8 cellular contexts compared by ENCODE assay signal in genomic region chr11:64447717-64448598, GRCh38.
A peak's percentile ranks its signal among the peaks of the same experiment; 100 is the strongest.
DNase-seq lines count a peak whose midpoint lies in the region; ATAC-seq, FAIRE-seq and TF ChIP-seq lines count a peak whose summit lies in the region.

No MANE protein-coding gene starts in this region.

- peak; percentile 84 for FAIRE-seq in GM19239 (lab: Jason Lieb, UNC)

- H3K4me3 ChIP-seq in AG10803 (ENCODE audit: low read length), result peak overlapping the region; percentile 46

- ATAC-seq in GM21737 (IDR thresholded peaks at IDR 0.05; ENCODE audit: unreplicated experiment), result no peak
- ATAC-seq in HG03108 (IDR thresholded peaks at IDR 0.05; ENCODE audit: unreplicated experiment), result no peak

- H3K27ac Mint-ChIP-seq in glutamatergic neuron (ENCODE audit: unreplicated experiment) (no peak overlapping the region), progenitor cell of endocrine pancreas (no peak overlapping the region)

- TF ChIP-seq POLR2A in Raji (IDR thresholded peaks at IDR 0.05; ENCODE audit: insufficient read depth, low read depth, low read length), result peak; percentile 36; the same call in 1 of the 2 replicates

- H3K36me3 Mint-ChIP-seq in glutamatergic neuron (ENCODE audit: unreplicated experiment) (no peaks in the 10 kb centered on the region), progenitor cell of endocrine pancreas (ENCODE audit: insufficient read depth) (no peaks in the 10 kb centered on the region)

- H3K4me3 Mint-ChIP-seq in glutamatergic neuron (ENCODE audit: unreplicated experiment) (no peak overlapping the region), progenitor cell of endocrine pancreas (ENCODE audit: low read depth) (peak overlapping the region; percentile 26)

- H3K4me1 Mint-ChIP-seq in glutamatergic neuron (ENCODE audit: low read depth, unreplicated experiment) (peaks cover 11% of the 10 kb centered on the region), progenitor cell of endocrine pancreas (ENCODE audit: low read depth) (peaks cover 16% of the 10 kb centered on the region)

- DNase-seq in AG10803 (ENCODE audit: low read depth) (peak; percentile 46), GM19239 (ENCODE audit: insufficient read length, low spot score) (peak; percentile 46), glutamatergic neuron (peak; percentile 36), progenitor cell of endocrine pancreas (ENCODE audit: low spot score, unreplicated experiment) (no peak), NCI-H1436 treated with DMSO at 0.1 percent for 48 hours (lab: John Stamatoyannopoulos, UW) (no peak)

- TF ChIP-seq CTCF in AG10803 (conservative IDR thresholded peaks at IDR 0.05; ENCODE audit: low read length), result no peak
- no peak for TF ChIP-seq CTCF in glutamatergic neuron (IDR thresholded peaks at IDR 0.05; ENCODE audit: partially characterized antibody, unreplicated experiment)
- TF ChIP-seq CTCF in progenitor cell of endocrine pancreas (IDR thresholded peaks at IDR 0.05; ENCODE audit: unreplicated experiment), result no peak

- peaks cover 2% of the 10 kb centered on the region for H3K9me3 Mint-ChIP-seq in glutamatergic neuron (ENCODE audit: unreplicated experiment)
- H3K9me3 Mint-ChIP-seq in progenitor cell of endocrine pancreas (ENCODE audit: low read depth), result no peaks in the 10 kb centered on the region

- H3K27me3 Mint-ChIP-seq in glutamatergic neuron (ENCODE audit: unreplicated experiment) (peaks cover 3% of the 10 kb centered on the region), progenitor cell of endocrine pancreas (peaks cover 58% of the 10 kb centered on the region)

Comparison
In these comparisons a context has a peak if more than half of its experiments do, and no peak if none do; other contexts are left out.
1. DNase-seq: peak in AG10803 (single experiment), GM19239 (single experiment) and glutamatergic neuron (single experiment); none in progenitor cell of endocrine pancreas (single experiment) and NCI-H1436 treated with DMSO at 0.1 percent for 48 hours (single experiment).